8 cellular contexts compared by ENCODE assay signal in the genomic region with DNA sequence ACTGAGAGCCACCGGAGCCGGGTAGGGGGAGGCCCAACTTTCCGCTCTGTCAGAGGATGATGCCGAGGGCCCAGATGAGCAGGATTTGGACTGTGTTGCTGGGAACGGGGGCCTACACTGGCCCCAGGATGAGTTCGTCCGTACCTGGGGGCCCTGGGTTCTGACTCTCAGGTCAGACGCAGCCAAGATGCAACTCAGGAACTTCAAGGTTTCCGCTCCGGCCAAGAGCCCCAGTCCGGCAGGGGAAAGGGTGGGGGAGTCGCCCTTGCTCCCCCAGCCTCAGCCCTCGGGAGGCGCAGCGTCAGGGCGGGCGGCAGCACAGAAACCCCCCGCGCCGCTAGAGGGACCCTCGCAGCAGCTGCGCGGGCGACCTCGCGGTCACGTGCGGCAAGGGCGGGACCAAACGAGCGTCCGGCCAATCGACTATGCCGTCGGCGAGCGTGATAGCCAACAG. TPM values are rescaled to one million over a fixed set of nuclear protein-coding genes. Genes with fewer than 3 reads are reported as not detected.
DNase-seq lines count a peak whose midpoint lies in the region; ATAC-seq and TF ChIP-seq lines count a peak whose summit lies in the region.

No MANE protein-coding gene starts in this region.

- peak overlapping the region; percentile 98 for H3K27ac Mint-ChIP-seq in HFFc6

- H3K27ac ChIP-seq in body of pancreas (peak overlapping the region; percentile 95 to 98 (median 95)), gastrocnemius medialis (peak overlapping the region; percentile 95 to 100 (median 97))

- DNase-seq in GM13976 (ENCODE audit: low spot score), result peak; percentile 95
- peak; percentile 80 for DNase-seq in HFFc6
- peak; percentile 97 for DNase-seq in NB4 (ENCODE audit: low read depth)
- peak; percentile 77 for DNase-seq in T-helper 22 cell (ENCODE audit: low read depth)
- DNase-seq in body of pancreas, result peak; percentile 85 to 91 (median 90)
- peak; percentile 79 to 88 for DNase-seq in gastrocnemius medialis
- no peak for DNase-seq in foreskin melanocyte

- WGBS in body of pancreas, 2 donors, result 0% methylated on average over 1 to 37 of the region's 37 CpGs

- no peaks in the 10 kb centered on the region for H3K9me3 Mint-ChIP-seq in HFFc6

- H3K27me3 ChIP-seq in body of pancreas (no peaks in the 10 kb centered on the region), gastrocnemius medialis (no peaks in the 10 kb centered on the region)

- in situ Hi-C loops in GM13976 (cut with MboI; ENCODE audit: low sequenced_read_pairs, unreplicated experiment) (no loop called here), gastrocnemius medialis (cut with MboI; ENCODE audit: low sequenced_read_pairs in 4 of 4) (no loop called here)

- TF ChIP-seq POLR2A in NB4 (IDR thresholded peaks at IDR 0.05; ENCODE audit: extremely low read depth, insufficient read length), result no peak
- TF ChIP-seq POLR2A in body of pancreas (IDR thresholded peaks at IDR 0.05), result peak; percentile 35 to 81 (median 74)
- peak; percentile 43 to 57 for TF ChIP-seq POLR2A in gastrocnemius medialis (IDR thresholded peaks at IDR 0.05)

- H3K4me3 Mint-ChIP-seq in HFFc6, result peak overlapping the region; percentile 93

- intact Hi-C loops in body of pancreas (cut with DNase I) (no loop called here), gastrocnemius medialis (cut with DNase I; ENCODE audit: low total_unique reads) (loop anchor here (1.0 to 5.0 kb wide), 9 partner anchors 14 to 904 kb away; a partner anchor contains a TSS)

- no peaks in the 10 kb centered on the region for H3K36me3 ChIP-seq in body of pancreas (replicated peaks in 1 of 2; ENCODE audit: insufficient read depth in 1 of 2, low read depth in 2 of 2)
- H3K36me3 ChIP-seq in gastrocnemius medialis, result peaks cover 0 to 10% of the 10 kb centered on the region in 2 donors

- H3K4me1 Mint-ChIP-seq in HFFc6 (ENCODE audit: low read depth), result peaks cover 18% of the 10 kb centered on the region

- H3K4me1 ChIP-seq in body of pancreas, result peaks cover 22% of the 10 kb centered on the region
- peaks cover 14 to 18% of the 10 kb centered on the region in 2 donors for H3K4me1 ChIP-seq in gastrocnemius medialis

- peak; percentile 85 for TF ChIP-seq CTCF in GM13976 (IDR thresholded peaks at IDR 0.05; ENCODE audit: borderline replicate concordance, control extremely low read depth, extremely low read depth, insufficient read depth, missing control alignments)
- no peak for TF ChIP-seq CTCF in HFFc6 (IDR thresholded peaks at IDR 0.05)
- no peak for TF ChIP-seq CTCF in NB4 (IDR thresholded peaks at IDR 0.05; ENCODE audit: low read depth, low read length)
- peak in 2 of 7 experiments; percentile 36 to 43 for TF ChIP-seq CTCF in body of pancreas (IDR thresholded peaks at IDR 0.05)
- peak in 4 of 5 experiments; percentile 74 to 89 (median 82) for TF ChIP-seq CTCF in gastrocnemius medialis (IDR thresholded peaks at IDR 0.05 in 4 of 5, conservative IDR thresholded peaks at IDR 0.05 in 1 of 5)

- H3K9me3 ChIP-seq in body of pancreas (no peaks in the 10 kb centered on the region), gastrocnemius medialis (no peaks in the 10 kb centered on the region)

- ATAC-seq in body of pancreas (peak; percentile 87), gastrocnemius medialis (peak; percentile 95)

- peaks cover 10% of the 10 kb centered on the region for H3K36me3 Mint-ChIP-seq in HFFc6 (ENCODE audit: low read depth)

- peak overlapping the region; percentile 85 for H3K4me3 ChIP-seq in NB4 (ENCODE audit: low read depth, low read length)
- H3K4me3 ChIP-seq in body of pancreas, result peak overlapping the region; percentile 64 to 66
- H3K4me3 ChIP-seq in iPS-11a (ENCODE audit: low read depth, low read length), result peak overlapping the region; percentile 66
- H3K4me3 ChIP-seq in gastrocnemius medialis, result peak overlapping the region; percentile 78 to 99 (median 87)

- H3K27me3 Mint-ChIP-seq in HFFc6 (ENCODE audit: insufficient read depth), result peaks cover 8% of the 10 kb centered on the region

RNA-seq across cellular contexts. Expression of a gene that starts 0.2 kb away (rescaled TPM):
- total RNA-seq in HFFc6 (2021; fragmentation: NEBNext Ultra II Directional; extraction: Animal tissue kit (Norgen Biotek cat#: 25700)), result 10 to 100 TPM; 76.9 to 92.1 (median 87.2) TPM
- total RNA-seq in body of pancreas, result 10 to 100 TPM; 67.6 to 75.5 TPM
- 100 to 1,000 TPM; 150 to 268 (median 170) TPM for total RNA-seq in gastrocnemius medialis

RNA-seq across cellular contexts. Expression of a gene that starts 13.5 kb away (rescaled TPM):
- total RNA-seq in HFFc6 (2021; fragmentation: NEBNext Ultra II Directional; extraction: Animal tissue kit (Norgen Biotek cat#: 25700)), result 10 to 100 TPM; 18.7 to 26.6 (median 25.0) TPM
- total RNA-seq in body of pancreas (10 to 100 TPM in 1 of 2 donors, 1 to 10 TPM in 1; 7.9 to 10.6 TPM), gastrocnemius medialis (10 to 100 TPM; 16.9 to 33.3 (median 25.9) TPM)

RNA-seq across cellular contexts. Expression of a gene that starts 16.9 kb away (rescaled TPM):
- total RNA-seq in HFFc6 (2021; fragmentation: NEBNext Ultra II Directional; extraction: Animal tissue kit (Norgen Biotek cat#: 25700)), result under 1 TPM; 0.22 to 0.45 (median 0.36) TPM
- total RNA-seq in body of pancreas, result 10 to 100 TPM in 1 of 2 donors, 1 to 10 TPM in 1; 2.3 to 20.8 TPM
- total RNA-seq in gastrocnemius medialis, result 1 to 10 TPM in 3 of 4 donors, under 1 TPM in 1; 0.97 to 3.3 (median 2.3) TPM

RNA-seq across cellular contexts. Expression of a gene that starts 27.3 kb away (rescaled TPM):
- total RNA-seq in HFFc6 (2021; fragmentation: NEBNext Ultra II Directional; extraction: Animal tissue kit (Norgen Biotek cat#: 25700)), result 10 to 100 TPM; 15.3 to 21.5 (median 18.0) TPM
- 10 to 100 TPM in 1 of 2 donors, 1 to 10 TPM in 1; 5.4 to 30.3 TPM for total RNA-seq in body of pancreas
- total RNA-seq in gastrocnemius medialis, result 10 to 100 TPM in 3 of 4 donors, 1 to 10 TPM in 1; 9.0 to 27.2 (median 14.4) TPM

RNA-seq across cellular contexts. Expression of a gene that starts 41.8 kb away (rescaled TPM):
- total RNA-seq in HFFc6 (2021; fragmentation: NEBNext Ultra II Directional; extraction: Animal tissue kit (Norgen Biotek cat#: 25700)), result not detected
- total RNA-seq in body of pancreas (under 1 TPM in 1 of 2 donors, not detected in 1; 0.78 TPM), gastrocnemius medialis (not detected)

Comparison
In these comparisons a context has a peak if more than half of its experiments do, and no peak if none do; other contexts are left out.
1. CTCF ChIP-seq: peak in GM13976 (single experiment) and gastrocnemius medialis (4 of 5); none in HFFc6 (single experiment) and NB4 (single experiment).
2. Peak in every context shown above with its lines, with median percentiles within 50 percentile points of each other: H3K4me3 ChIP-seq.